In the genomic region with DNA sequence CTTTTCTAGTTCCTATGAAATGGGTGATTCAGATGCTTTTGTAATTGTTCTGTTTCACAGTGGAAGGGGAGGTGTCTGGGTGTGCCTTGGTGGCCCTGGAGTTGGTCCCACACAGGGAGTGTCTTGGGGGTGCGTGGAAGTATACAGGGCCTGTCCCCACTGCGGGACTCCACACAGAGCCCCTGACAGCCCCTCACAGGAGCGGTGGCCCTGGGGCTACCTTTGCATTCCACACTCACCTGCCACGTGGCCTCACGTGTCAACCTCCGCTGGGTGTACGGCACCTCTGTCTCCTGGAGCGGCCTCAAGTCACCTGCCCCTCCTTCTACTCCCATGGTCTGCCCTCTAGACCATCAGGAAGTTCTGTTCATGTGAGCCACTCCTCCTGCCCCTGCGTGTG, we compare ENCODE assay signal across 10 cellular contexts. TPM values are rescaled to one million over a fixed set of nuclear protein-coding genes. Genes with fewer than 3 reads are reported as not detected.
DNase-seq lines count a peak whose midpoint lies in the region; ATAC-seq and TF ChIP-seq lines count a peak whose summit lies in the region.
"Had no signal": no experiment of that assay in that cellular context is flagged by ENCODE, and none has a peak within 500 bp of the region (broad histone marks: within the 10 kb centered on the region; RNA-seq: fewer than 3 reads in every experiment).

No MANE protein-coding gene starts in this region.

- H3K4me1 ChIP-seq in right atrium auricular region (peaks cover 0 to 39% of the 10 kb centered on the region in 2 donors), trophoblast cell (ENCODE audit: control insufficient read depth in 1 of 2, insufficient read depth in 2 of 2, low read length in 2 of 2) (peaks cover 35 to 41% of the 10 kb centered on the region in 2 experiments)

- H4K91ac ChIP-seq in trophoblast cell (ENCODE audit: low read depth, low read length), result peak overlapping the region; percentile 95

- peak overlapping the region; percentile 83 for H2BK12ac ChIP-seq in trophoblast cell (ENCODE audit: low read length)

- H3K14ac ChIP-seq in trophoblast cell (ENCODE audit: low read length), result peak overlapping the region; percentile 74

- no peak overlapping the region for H3K9ac ChIP-seq in trophoblast cell (ENCODE audit: low read length)

- intact Hi-C loops in CD14-positive monocyte (cut with micrococcal nuclease), result loop anchor here in 1 of 2 donors (5.0 to 10.0 kb wide), 2 partner anchors 36 to 221 kb away; partner anchors contain the start of genes CALML6 and TMEM52

- peaks cover 17% of the 10 kb centered on the region for H3K79me2 ChIP-seq in trophoblast cell (ENCODE audit: control insufficient read depth, insufficient read depth, low read length, poor library complexity)

- peak overlapping the region; percentile 32 for H3K4me2 ChIP-seq in trophoblast cell (ENCODE audit: low read length)

- no CpG with 5 or more reads among the region's 9 CpGs for WGBS in trophoblast cell (ENCODE audit: extremely low coverage, insufficient coverage, insufficient read length)

- H3K27me3 ChIP-seq in right atrium auricular region, result no peaks in the 10 kb centered on the region
- H3K27me3 ChIP-seq in trophoblast cell (ENCODE audit: insufficient read depth, low read length), result no peaks in the 10 kb centered on the region

- peaks cover 21% of the 10 kb centered on the region for H3K4me1 Mint-ChIP-seq in CD14-positive monocyte

- no peak overlapping the region for H3K4me3 Mint-ChIP-seq in CD14-positive monocyte

- in situ Hi-C loops in SK-MEL-5 (cut with HindIII; ENCODE audit: low pct_unique_long_range_greater_than_20kb, low sequenced_read_pairs), result no loop called here

- peak overlapping the region; percentile 92 for H2BK5ac ChIP-seq in trophoblast cell (ENCODE audit: low read depth, low read length, poor library complexity)

- peak overlapping the region; percentile 37 for H3K4ac ChIP-seq in trophoblast cell (ENCODE audit: low read depth, low read length)

- DNase-seq in CD14-positive monocyte (ENCODE audit: low spot score) (no peak), SK-MEL-5 (ENCODE audit: low read depth, low spot score) (peak; percentile 11), right atrium auricular region (ENCODE audit: low spot score) (no peak), trophoblast cell (peak in 1 of 2 donors; percentile 39), omental fat pad (ENCODE audit: low spot score) (no peak), AG20443 (ENCODE audit: low spot score) (no peak)
- DNase-seq: activated CD4-positive, CD25-positive, alpha-beta regulatory T cell; activated effector memory CD4-positive, alpha-beta T cell treated with Interleukin-2 at 50 U/mL for 16 hours had no signal

- H3K27me3 Mint-ChIP-seq in CD14-positive monocyte (ENCODE audit: low read depth in 3 of 3), result peaks cover 0 to 14% (median 8%) of the 10 kb centered on the region in 3 donors

- H2BK120ac ChIP-seq in trophoblast cell (ENCODE audit: insufficient read depth, low read length, poor library complexity), result peak overlapping the region; percentile 92

- peaks cover 33% of the 10 kb centered on the region for H3K79me1 ChIP-seq in trophoblast cell (ENCODE audit: low read length)

- H2AFZ ChIP-seq in trophoblast cell (ENCODE audit: insufficient read depth, low read length, poor library complexity), result peak overlapping the region; percentile 24

- H3K23ac ChIP-seq in trophoblast cell (ENCODE audit: low read length), result no peak overlapping the region

- peaks cover 0 to 1% (median 0%) of the 10 kb centered on the region in 7 donors for H3K9me3 Mint-ChIP-seq in CD14-positive monocyte

- H3K27ac ChIP-seq in right atrium auricular region (peak overlapping the region; percentile 95 to 98), trophoblast cell (ENCODE audit: low read depth, low read length) (peak overlapping the region; percentile 98)

- H3K27ac Mint-ChIP-seq in CD14-positive monocyte, result peak overlapping the region in 4 of 7 donors; percentile 33 to 68 (median 56)

- H4K12ac ChIP-seq in trophoblast cell (ENCODE audit: low read depth, low read length), result peak overlapping the region; percentile 46

- ATAC-seq in omental fat pad (ENCODE audit: low FRiP score) (no peak), HG03460 (IDR thresholded peaks at IDR 0.05; ENCODE audit: unreplicated experiment) (no peak), GM18498 (IDR thresholded peaks at IDR 0.05; ENCODE audit: unreplicated experiment) (no peak)

- no peaks in the 10 kb centered on the region for H3K36me3 ChIP-seq in right atrium auricular region
- H3K36me3 ChIP-seq in trophoblast cell (ENCODE audit: control insufficient read depth in 1 of 2, insufficient read depth in 2 of 2, low read length in 2 of 2), result peaks cover 19% of the 10 kb centered on the region in 2 experiments

- H3K4me3 ChIP-seq in right atrium auricular region, result no peak overlapping the region
- H3K4me3 ChIP-seq in trophoblast cell (ENCODE audit: low read depth, low read length), result no peak overlapping the region

- peak overlapping the region; percentile 39 for H4K8ac ChIP-seq in trophoblast cell (ENCODE audit: low read depth, low read length)

- H3K36me3 Mint-ChIP-seq in CD14-positive monocyte, result peaks cover 0 to 2% of the 10 kb centered on the region in 2 donors

- peak overlapping the region; percentile 85 for H2AK5ac ChIP-seq in trophoblast cell (ENCODE audit: low read length)

- H3K9me3 ChIP-seq in right atrium auricular region, result no peaks in the 10 kb centered on the region
- no peaks in the 10 kb centered on the region for H3K9me3 ChIP-seq in trophoblast cell (ENCODE audit: insufficient read depth, low read depth, low read length)

- H3K18ac ChIP-seq in trophoblast cell (ENCODE audit: low read length), result peak overlapping the region; percentile 71

- TF ChIP-seq CTCF in CD14-positive monocyte (IDR thresholded peaks at IDR 0.05) (no peak), right atrium auricular region (IDR thresholded peaks at IDR 0.05) (no peak), omental fat pad (IDR thresholded peaks at IDR 0.05) (no peak)

RNA-seq across cellular contexts. Expression of gene FAAP20, which starts 58.7 kb away (rescaled TPM):
- 10 to 100 TPM; 35.1 to 49.3 TPM for polyA plus RNA-seq in CD14-positive monocyte
- total RNA-seq in SK-MEL-5 (2014; rRNA removed; shearing (Covaris generic)), result 32.4 and 33.0 TPM in 2 replicates
- 154 and 197 TPM in 2 replicates for polyA plus RNA-seq in SK-MEL-5 (2015; cell fraction: cytosol; rRNA removed)
- polyA plus RNA-seq in SK-MEL-5 (2015; cell fraction: nucleus; rRNA removed), result 47.0 and 62.5 TPM in 2 replicates
- total RNA-seq in right atrium auricular region (10 to 100 TPM; 18.5 to 24.3 TPM), omental fat pad (10 to 100 TPM; 14.2 to 24.9 (median 21.8) TPM)
- polyA plus RNA-seq in trophoblast cell (2013), result 85.8 and 86.1 TPM in 2 replicates
